8 cellular contexts compared by ENCODE assay signal in the genomic region with DNA sequence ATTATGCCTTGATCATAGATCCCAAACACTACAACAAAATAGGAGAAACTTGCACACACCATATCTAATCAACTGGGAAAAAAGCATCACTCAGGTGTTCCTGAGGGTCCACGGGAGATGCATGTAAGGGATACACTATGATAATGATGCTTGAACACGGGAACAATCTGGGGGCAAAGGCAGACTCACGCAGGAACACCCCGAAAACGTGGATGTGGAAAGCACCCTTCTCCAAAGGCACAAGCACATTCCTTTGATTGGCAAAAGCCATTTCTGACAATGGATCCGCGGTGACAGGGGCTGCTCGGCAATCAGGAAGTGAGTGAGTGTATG. TPM values are rescaled to one million over a fixed set of nuclear protein-coding genes. Genes with fewer than 3 reads are reported as not detected.
DNase-seq lines count a peak whose midpoint lies in the region; ATAC-seq and TF ChIP-seq lines count a peak whose summit lies in the region.

No MANE protein-coding gene starts in this region.

- no peaks in the 10 kb centered on the region for H3K27me3 Mint-ChIP-seq in activated CD8-positive, alpha-beta T cell treated with anti-CD3 and anti-CD28 coated beads, Interleukin-2, amount 10 ng/mL, durations not matched to agents 7 days and 5 days (ENCODE audit: low read depth)

- H3K27me3 ChIP-seq in GM23248 (replicated peaks; ENCODE audit: insufficient read depth) = no peaks in the 10 kb centered on the region
- H3K27me3 ChIP-seq in iPS-15b (ENCODE audit: control insufficient read depth, insufficient read depth, low read length) = no peaks in the 10 kb centered on the region

- H3K4me1 Mint-ChIP-seq in activated CD8-positive, alpha-beta T cell treated with anti-CD3 and anti-CD28 coated beads, Interleukin-2, amount 10 ng/mL, durations not matched to agents 7 days and 5 days (ENCODE audit: low read depth) = peaks cover 51% of the 10 kb centered on the region

- H3K4me1 ChIP-seq in GM23248 (ENCODE audit: insufficient read depth) (peaks cover 25% of the 10 kb centered on the region), iPS-15b (ENCODE audit: control insufficient read depth, insufficient read depth, low read length) (peaks cover 9% of the 10 kb centered on the region)

- H3K79me2 ChIP-seq in GM23248 (ENCODE audit: insufficient read depth) = peaks cover 55% of the 10 kb centered on the region

- no peak for DNase-seq in GM23248
- DNase-seq in activated CD8-positive, alpha-beta T cell treated with anti-CD3 and anti-CD28 coated beads, Interleukin-2, amount 10 ng/mL, durations not matched to agents 7 days and 5 days = no peak
- DNase-seq in stimulated activated CD8-positive, alpha-beta memory T cell treated with anti-CD3 and anti-CD28 coated beads, Interleukin-4, amount 100 ng/mL, for 48 hours = peak; percentile 60
- no peak for DNase-seq in GM19240 (ENCODE audit: insufficient read length, low spot score)
- DNase-seq in NCI-H1417 (lab: John Stamatoyannopoulos, UW) = no peak

- H3K4me3 Mint-ChIP-seq in activated CD8-positive, alpha-beta T cell treated with anti-CD3 and anti-CD28 coated beads, Interleukin-2, amount 10 ng/mL, durations not matched to agents 7 days and 5 days = peak overlapping the region; percentile 90

- H3K9me3 ChIP-seq in GM23248 (ENCODE audit: low read depth) (no peaks in the 10 kb centered on the region), iPS-15b (ENCODE audit: control insufficient read depth, insufficient read depth, low read length) (no peaks in the 10 kb centered on the region)

- peak overlapping the region; percentile 97 for H3K4me2 ChIP-seq in GM23248 (ENCODE audit: unreplicated experiment)

- H3K27ac ChIP-seq in 22Rv1 = peak overlapping the region; percentile 94
- peak overlapping the region; percentile 65 for H3K27ac ChIP-seq in GM23248

- CTCF ChIA-PET in activated CD8-positive, alpha-beta T cell treated with anti-CD3 and anti-CD28 coated beads, Interleukin-2, amount 10 ng/mL, durations not matched to agents 7 days and 5 days (lab: Charles Lee) = interaction anchor here (1.2 to 5.1 kb wide), 5 partner anchors 13 to 44 kb away, joined by 3 to 62 read pairs (median 7); no protein-coding TSS in a partner anchor

- POLR2A ChIA-PET in activated CD8-positive, alpha-beta T cell treated with anti-CD3 and anti-CD28 coated beads, Interleukin-2, amount 10 ng/mL, durations not matched to agents 7 days and 5 days (lab: Charles Lee) = interaction anchor here (0.7 to 4.2 kb wide), 10 partner anchors 10 to 160 kb away, joined by 3 to 40 read pairs (median 4); a partner anchor contains a TSS

- peak overlapping the region; percentile 66 for H2AFZ ChIP-seq in GM23248

- H4K20me1 ChIP-seq in GM23248 (ENCODE audit: insufficient read depth) = peaks cover 27% of the 10 kb centered on the region

- in situ Hi-C loops in GM23248 (cut with MboI) = no loop called here

- no peaks in the 10 kb centered on the region for H3K9me3 Mint-ChIP-seq in activated CD8-positive, alpha-beta T cell treated with anti-CD3 and anti-CD28 coated beads, Interleukin-2, amount 10 ng/mL, durations not matched to agents 7 days and 5 days (ENCODE audit: insufficient read depth)

- no peak for ATAC-seq in activated CD8-positive, alpha-beta T cell treated with anti-CD3 and anti-CD28 coated beads, Interleukin-2, amount 10 ng/mL, durations not matched to agents 7 days and 5 days
- ATAC-seq in GM18511 (IDR thresholded peaks at IDR 0.05; ENCODE audit: unreplicated experiment) = no peak

- H3K9ac ChIP-seq in GM23248 (peak overlapping the region; percentile 95), iPS-15b (ENCODE audit: low read depth, low read length) (no peak overlapping the region)

- no peaks in the 10 kb centered on the region for H3K9me2 ChIP-seq in GM23248 (ENCODE audit: insufficient read depth)

- peak overlapping the region; percentile 95 for H3K27ac Mint-ChIP-seq in activated CD8-positive, alpha-beta T cell treated with anti-CD3 and anti-CD28 coated beads, Interleukin-2, amount 10 ng/mL, durations not matched to agents 7 days and 5 days

- 0 to 1% methylated on average over 8 of the region's 8 CpGs for WGBS in GM23248 (ENCODE audit: low coverage in 1 of 2, low lambda C conversion rate in 2 of 2, missing lambda C conversion rate in 2 of 2), 2 experiments

- TF ChIP-seq CTCF in 22Rv1 (IDR thresholded peaks at IDR 0.05) = no peak

- H3K36me3 ChIP-seq in GM23248 (ENCODE audit: low read depth) (no peaks in the 10 kb centered on the region), iPS-15b (ENCODE audit: control insufficient read depth, insufficient read depth, low read length) (no peaks in the 10 kb centered on the region)

- H3K36me3 Mint-ChIP-seq in activated CD8-positive, alpha-beta T cell treated with anti-CD3 and anti-CD28 coated beads, Interleukin-2, amount 10 ng/mL, durations not matched to agents 7 days and 5 days (ENCODE audit: low read depth) = peaks cover 17% of the 10 kb centered on the region

- no peaks in the 10 kb centered on the region; the same call in 1 of the 2 replicates for H3F3A ChIP-seq in GM23248 (ENCODE audit: insufficient read depth)

- H3K4me3 ChIP-seq in GM23248 (peak overlapping the region; percentile 88), iPS-15b (ENCODE audit: low read depth, low read length) (peak overlapping the region; percentile 58)

RNA-seq across cellular contexts. Expression of a gene that starts 1.3 kb away (rescaled TPM):
- total RNA-seq in GM23248 (2014; rRNA removed; shearing (Covaris generic)) = 17.2 and 18.1 TPM in 2 replicates
- polyA plus RNA-seq in GM23248 (2016; fragmentation: Nextera tagmentation; extraction: Ambion mirVana) = 12.4 and 13.1 TPM in 2 replicates
- 10 to 100 TPM; 27.3 to 27.9 TPM for total RNA-seq in activated CD8-positive, alpha-beta T cell treated with anti-CD3 and anti-CD28 coated beads, Interleukin-2, amount 10 ng/mL, durations not matched to agents 7 days and 5 days

RNA-seq across cellular contexts. Expression of a gene that starts 53.9 kb away (rescaled TPM):
- 85.4 and 107 TPM in 2 replicates for total RNA-seq in GM23248 (2014; rRNA removed; shearing (Covaris generic))
- 177 and 191 TPM in 2 replicates for polyA plus RNA-seq in GM23248 (2016; fragmentation: Nextera tagmentation; extraction: Ambion mirVana)
- 100 to 1,000 TPM; 181 to 183 TPM for total RNA-seq in activated CD8-positive, alpha-beta T cell treated with anti-CD3 and anti-CD28 coated beads, Interleukin-2, amount 10 ng/mL, durations not matched to agents 7 days and 5 days
